20 cellular contexts compared by ENCODE assay signal in genomic region chr20:62434098-62434497, GRCh38. TPM values are rescaled to one million over a fixed set of nuclear protein-coding genes. Genes with fewer than 3 reads are reported as not detected.
DNase-seq lines count a peak whose midpoint lies in the region; ATAC-seq and TF ChIP-seq lines count a peak whose summit lies in the region.
"Had no signal": no experiment of that assay in that cellular context is flagged by ENCODE, and none has a peak within 500 bp of the region (broad histone marks: within the 10 kb centered on the region; RNA-seq: fewer than 3 reads in every experiment).

No MANE protein-coding gene starts in this region.

- intact Hi-C loops in Caco-2 (cut with micrococcal nuclease; ENCODE audit: unreplicated experiment) (no loop called here), right cardiac atrium (cut with DNase I) (no loop called here), prostate gland (cut with DNase I) (no loop called here)

- no peak for TF ChIP-seq POLR2A in prostate gland (IDR thresholded peaks at IDR 0.05)

- peaks cover 32% of the 10 kb centered on the region for H3K36me3 Mint-ChIP-seq in Caco-2 (ENCODE audit: insufficient read depth, unreplicated experiment)
- H3K36me3 Mint-ChIP-seq in activated T-cell treated with anti-CD3 and anti-CD28 coated beads, Interleukin-2, amount 50 U/mL, for 4 hours (ENCODE audit: insufficient read depth) = no peaks in the 10 kb centered on the region

- DNase-seq in Caco-2 (no peak), coronary artery (ENCODE audit: low spot score) (no peak), right cardiac atrium (peak; percentile 71 to 90 (median 85)), prostate gland (ENCODE audit: low spot score) (peak; percentile 28), NCI-H2081 (lab: John Stamatoyannopoulos, UW) (no peak), GOT3 (lab: John Stamatoyannopoulos, UW) (no peak), NCI-H2081 treated with DMSO at 0.1 percent for 48 hours (lab: John Stamatoyannopoulos, UW) (no peak)
- no peak for DNase-seq in activated T-cell treated with anti-CD3 and anti-CD28 coated beads, Interleukin-2, amount 50 U/mL, for 4 hours
- DNase-seq: DMS53, HCEC 1CT, Karpas-422, MM.1S, NCI-H1105 treated with DMSO at 0.1 percent for 48 hours, NCI-H187, NCI-H2171, NCI-H510A, NCI-H82, Peyer's patch, SHP77 treated with DMSO at 0.1 percent for 48 hours had no signal

- H3K27ac ChIP-seq in coronary artery (peak overlapping the region in 1 of 2 donors; percentile 2), right cardiac atrium (ENCODE audit: low read length) (no peak overlapping the region), prostate gland (peak overlapping the region in 1 of 2 donors; percentile 21)
- H3K27ac ChIP-seq: Peyer's patch had no signal

- no peak overlapping the region for H3K4me3 Mint-ChIP-seq in Caco-2 (ENCODE audit: unreplicated experiment)
- no peak overlapping the region for H3K4me3 Mint-ChIP-seq in activated T-cell treated with anti-CD3 and anti-CD28 coated beads, Interleukin-2, amount 50 U/mL, for 4 hours

- H3K4me1 ChIP-seq in Caco-2 = peaks cover 68% of the 10 kb centered on the region
- H3K4me1 ChIP-seq in right cardiac atrium (ENCODE audit: control insufficient read depth, insufficient read depth, low read length) = no peaks in the 10 kb centered on the region
- H3K4me1 ChIP-seq in prostate gland (replicated peaks) = peaks cover 9% of the 10 kb centered on the region

- peak; percentile 68 to 82 for ATAC-seq in right cardiac atrium
- ATAC-seq in activated T-cell treated with anti-CD3 and anti-CD28 coated beads, Interleukin-2, amount 50 U/mL, for 4 hours = no peak
- ATAC-seq: GM12878 had no signal

- 16% methylated on average over 9 of the region's 9 CpGs for WGBS in right cardiac atrium
- 13% methylated on average over 9 of the region's 9 CpGs for WGBS in prostate gland

- peaks cover 75% of the 10 kb centered on the region for H3K4me1 Mint-ChIP-seq in Caco-2 (ENCODE audit: low read depth, unreplicated experiment)
- H3K4me1 Mint-ChIP-seq in activated T-cell treated with anti-CD3 and anti-CD28 coated beads, Interleukin-2, amount 50 U/mL, for 4 hours (ENCODE audit: low read depth) = no peaks in the 10 kb centered on the region

- H3K27me3 ChIP-seq in Caco-2 (replicated peaks; ENCODE audit: control insufficient read depth, insufficient read depth, low read length) = no peaks in the 10 kb centered on the region
- H3K27me3 ChIP-seq in right cardiac atrium (ENCODE audit: control insufficient read depth, insufficient read depth) = no peaks in the 10 kb centered on the region
- H3K27me3 ChIP-seq in prostate gland (replicated peaks; ENCODE audit: insufficient read depth) = no peaks in the 10 kb centered on the region
- H3K27me3 ChIP-seq: Peyer's patch had no signal

- TF ChIP-seq CTCF in Caco-2 (IDR thresholded peaks at IDR 0.05; ENCODE audit: insufficient read depth in 1 of 2, low read depth in 1 of 2, low read length in 1 of 2, severe bottlenecking in 1 of 2, unreplicated experiment in 1 of 2) = no peak
- TF ChIP-seq CTCF in coronary artery (IDR thresholded peaks at IDR 0.05) = no peak
- no peak for TF ChIP-seq CTCF in prostate gland (IDR thresholded peaks at IDR 0.05)

- CTCF ChIA-PET in Caco-2 (lab: Charles Lee) = no interaction called here

- H3K9me3 ChIP-seq in Caco-2 = no peaks in the 10 kb centered on the region
- no peaks in the 10 kb centered on the region for H3K9me3 ChIP-seq in right cardiac atrium (ENCODE audit: control insufficient read depth, low read length)
- H3K9me3 ChIP-seq in prostate gland = no peaks in the 10 kb centered on the region
- H3K9me3 ChIP-seq: Peyer's patch had no signal

- H3K4me3 ChIP-seq in Caco-2 (ENCODE audit: low read depth, low read length) (no peak overlapping the region), coronary artery (peak overlapping the region; percentile 51), right cardiac atrium (ENCODE audit: low read length) (no peak overlapping the region), prostate gland (no peak overlapping the region)
- H3K4me3 ChIP-seq: GM12878, Peyer's patch had no signal

- peak overlapping the region; percentile 88 for H3K27ac Mint-ChIP-seq in Caco-2 (ENCODE audit: unreplicated experiment)

- H3K36me3 ChIP-seq in Caco-2 (ENCODE audit: control insufficient read depth, insufficient read depth, low read length) (no peaks in the 10 kb centered on the region), prostate gland (no peaks in the 10 kb centered on the region)
- H3K36me3 ChIP-seq: Peyer's patch had no signal

- BruUV-seq in Caco-2 (replicated peaks; lab: Mats Ljungman, UMichigan) = no TSS peak

- POLR2A ChIA-PET in Caco-2 (lab: Charles Lee) = no interaction called here

- H3K27me3 Mint-ChIP-seq in Caco-2 (ENCODE audit: insufficient read depth, unreplicated experiment) = no peaks in the 10 kb centered on the region
- H3K27me3 Mint-ChIP-seq in activated T-cell treated with anti-CD3 and anti-CD28 coated beads, Interleukin-2, amount 50 U/mL, for 4 hours (ENCODE audit: low read depth) = peaks cover 32% of the 10 kb centered on the region

- no peaks in the 10 kb centered on the region for H3K9me3 Mint-ChIP-seq in Caco-2 (ENCODE audit: unreplicated experiment)
- H3K9me3 Mint-ChIP-seq in activated T-cell treated with anti-CD3 and anti-CD28 coated beads, Interleukin-2, amount 50 U/mL, for 4 hours = no peaks in the 10 kb centered on the region

RNA-seq across cellular contexts. Expression of gene RBBP8NL, which starts 6.8 kb away (rescaled TPM):
- total RNA-seq in Caco-2 (2022) = 39.2 and 40.5 TPM in 2 replicates
- total RNA-seq in right cardiac atrium = not detected
- polyA plus RNA-seq in right cardiac atrium = not detected
- total RNA-seq in prostate gland = 10 to 100 TPM in 1 of 2 donors, 1 to 10 TPM in 1; 4.9 to 10.9 TPM
- not detected for total RNA-seq in activated T-cell treated with anti-CD3 and anti-CD28 coated beads, Interleukin-2, amount 50 U/mL, for 4 hours
- total RNA-seq: GM12878 had no signal
- polyA plus RNA-seq: GM12878 had no signal

RNA-seq across cellular contexts. Expression of gene CABLES2, which starts 27.0 kb away (rescaled TPM):
- 30.7 and 36.4 TPM in 2 replicates for total RNA-seq in Caco-2 (2022)
- 10 to 100 TPM; 12.3 to 29.4 (median 16.3) TPM for total RNA-seq in right cardiac atrium
- polyA plus RNA-seq in right cardiac atrium = 10.9 TPM
- 10 to 100 TPM in 1 of 2 donors, 1 to 10 TPM in 1; 4.1 to 31.3 TPM for total RNA-seq in prostate gland
- 1 to 10 TPM; 6.1 to 7.9 (median 6.9) TPM for total RNA-seq in activated T-cell treated with anti-CD3 and anti-CD28 coated beads, Interleukin-2, amount 50 U/mL, for 4 hours

RNA-seq across cellular contexts. Expression of gene GATA5, which starts 41.7 kb away (rescaled TPM):
- total RNA-seq in Caco-2 (2022) (0.12 and 0.25 TPM in 2 replicates), right cardiac atrium (1 to 10 TPM; 2.3 to 3.1 (median 2.5) TPM), prostate gland (10 to 100 TPM in 1 of 2 donors, 1 to 10 TPM in 1; 1.3 to 53.7 TPM)
- polyA plus RNA-seq in right cardiac atrium = 1.5 TPM
- total RNA-seq in activated T-cell treated with anti-CD3 and anti-CD28 coated beads, Interleukin-2, amount 50 U/mL, for 4 hours = not detected
- total RNA-seq: GM12878 had no signal
- polyA plus RNA-seq: GM12878 had no signal

RNA-seq across cellular contexts. Expression of gene RPS21, which starts 47.2 kb away (rescaled TPM):
- total RNA-seq in Caco-2 (2022) (4,496 and 4,723 TPM in 2 replicates), right cardiac atrium (100 to 1,000 TPM; 703 to 815 (median 736) TPM), prostate gland (1,000 to 10,000 TPM; 1,506 to 4,377 TPM)
- polyA plus RNA-seq in right cardiac atrium = 2,060 TPM
- total RNA-seq in activated T-cell treated with anti-CD3 and anti-CD28 coated beads, Interleukin-2, amount 50 U/mL, for 4 hours = 1,000 to 10,000 TPM; 2,653 to 2,730 (median 2,725) TPM

Comparison
In these comparisons a context has a peak if more than half of its experiments do, and no peak if none do; other contexts are left out.
1. DNase-seq: peak in right cardiac atrium (3 of 3) and prostate gland (single experiment); none in Caco-2 (0 of 2), coronary artery (single experiment), NCI-H2081 (0 of 2), activated T-cell treated with anti-CD3 and anti-CD28 coated beads, Interleukin-2, amount 50 U/mL, for 4 hours (single experiment), GOT3 (single experiment) and NCI-H2081 treated with DMSO at 0.1 percent for 48 hours (single experiment).
2. ATAC-seq: peak in right cardiac atrium (2 of 2); none in activated T-cell treated with anti-CD3 and anti-CD28 coated beads, Interleukin-2, amount 50 U/mL, for 4 hours (0 of 2).
3. RNA of gene RBBP8NL, which starts 6.8 kb away (total RNA-seq): 39.2 to 40.5 TPM in Caco-2 and 4.9 to 10.9 TPM in prostate gland; not detected in right cardiac atrium and not detected in activated T-cell treated with anti-CD3 and anti-CD28 coated beads, Interleukin-2, amount 50 U/mL, for 4 hours; every median in the first group is over 4 times any median in the second.